ENCODE assay signal across 23 cellular contexts in genomic region chr14:43356382-43356781, GRCh38.
"Had no signal": no experiment of that assay in that cellular context is flagged by ENCODE, and none has a peak within 500 bp of the region (broad histone marks: within the 10 kb centered on the region; RNA-seq: fewer than 3 reads in every experiment).

No MANE protein-coding gene starts in this region.

- H3K9me3 Mint-ChIP-seq: mesothelial cell of epicardium had no signal

- H3K27ac ChIP-seq: coronary artery, dorsolateral prefrontal cortex, esophagus muscularis mucosa, foreskin keratinocyte, gastroesophageal sphincter, heart right ventricle, left lung, lower lobe of right lung had no signal

- H3K9me3 ChIP-seq: esophagus muscularis mucosa, gastroesophageal sphincter, heart right ventricle, lower lobe of right lung, mucosa of descending colon had no signal

- ATAC-seq: foreskin keratinocyte, gastroesophageal sphincter, heart right ventricle, left lung, left ventricle myocardium superior, lower lobe of right lung, mucosa of descending colon had no signal

- H3K4me3 Mint-ChIP-seq: mesothelial cell of epicardium had no signal

- H3K36me3 ChIP-seq: esophagus muscularis mucosa, gastroesophageal sphincter, heart right ventricle, left lung, lower lobe of right lung had no signal

- H3K4me3 ChIP-seq: coronary artery, dorsolateral prefrontal cortex, esophagus muscularis mucosa, gastroesophageal sphincter, heart right ventricle, left lung, lower lobe of right lung, mucosa of descending colon had no signal

- H3K27me3 ChIP-seq: dorsolateral prefrontal cortex, esophagus muscularis mucosa, foreskin keratinocyte, gastroesophageal sphincter, heart right ventricle, left lung had no signal

- H3K27ac Mint-ChIP-seq: mesothelial cell of epicardium had no signal

- FAIRE-seq: colon, endothelial cell of umbilical vein, frontal cortex, islet of Langerhans, keratinocyte had no signal

- H3K36me3 Mint-ChIP-seq: mesothelial cell of epicardium had no signal

- H3K4me1 ChIP-seq: esophagus muscularis mucosa, foreskin keratinocyte, gastroesophageal sphincter, heart right ventricle, left lung, lower lobe of right lung had no signal

- DNase-seq: dermis blood vessel endothelial cell; dorsolateral prefrontal cortex; effector CD4-positive, alpha-beta T cell; effector memory CD4-positive, alpha-beta T cell; foreskin keratinocyte; head of caudate nucleus; heart right ventricle; hippocampal formation; left cardiac atrium; left lung; left ventricle myocardium superior; lower lobe of right lung; mesenchymal stem cell; mucosa of descending colon had no signal
